In genomic region chr14:55053018-55053417, GRCh38 we compare ENCODE assay signal across 9 cellular contexts. TPM values are rescaled to one million over a fixed set of nuclear protein-coding genes. Genes with fewer than 3 reads are reported as not detected.
DNase-seq lines count a peak whose midpoint lies in the region; ATAC-seq and TF ChIP-seq lines count a peak whose summit lies in the region.
"Had no signal": no experiment of that assay in that cellular context is flagged by ENCODE, and none has a peak within 500 bp of the region (broad histone marks: within the 10 kb centered on the region; RNA-seq: fewer than 3 reads in every experiment).

No MANE protein-coding gene starts in this region.

- no peaks in the 10 kb centered on the region for H3K9me2 ChIP-seq in OCI-LY7 (ENCODE audit: insufficient read depth, low read length)

- peaks cover 0 to 1% of the 10 kb centered on the region in 2 donors for H3K27me3 Mint-ChIP-seq in CD8-positive, alpha-beta memory T cell
- peaks cover 22% of the 10 kb centered on the region for H3K27me3 Mint-ChIP-seq in endothelial cell (ENCODE audit: unreplicated experiment)
- no peaks in the 10 kb centered on the region for H3K27me3 Mint-ChIP-seq in osteocyte (ENCODE audit: unreplicated experiment)

- peak overlapping the region; percentile 100 for H3K27ac ChIP-seq in CD8-positive, alpha-beta memory T cell (ENCODE audit: low read depth, low read length)
- H3K27ac ChIP-seq in OCI-LY7 (ENCODE audit: low read depth, low read length, poor library complexity, severe bottlenecking), result no peak overlapping the region

- peak overlapping the region; percentile 87 for H3K4me2 ChIP-seq in OCI-LY7 (ENCODE audit: low read length)

- no peaks in the 10 kb centered on the region for H3K9me3 ChIP-seq in CD8-positive, alpha-beta memory T cell (ENCODE audit: low read length)
- no peaks in the 10 kb centered on the region for H3K9me3 ChIP-seq in OCI-LY7 (ENCODE audit: low read length)

- H3K4me1 ChIP-seq in CD8-positive, alpha-beta memory T cell (ENCODE audit: insufficient read depth, low read length), result peaks cover 33% of the 10 kb centered on the region
- H3K4me1 ChIP-seq in OCI-LY7 (ENCODE audit: insufficient read depth, low read length, poor library complexity, severe bottlenecking), result peaks cover 20% of the 10 kb centered on the region

- no peak for ATAC-seq in left colon
- ATAC-seq in omental fat pad (ENCODE audit: low FRiP score), result no peak

- no peak for DNase-seq in CD8-positive, alpha-beta memory T cell
- no peak for DNase-seq in OCI-LY7 (ENCODE audit: low spot score)
- DNase-seq in endothelial cell (ENCODE audit: low spot score), result no peak
- DNase-seq in osteocyte (ENCODE audit: extremely low spot score, unreplicated experiment), result no peak
- DNase-seq in stimulated activated CD4-positive, alpha-beta T cell treated with anti-CD3 and anti-CD28 coated beads, Interleukin-2, amount 100 ng/mL, for 48 hours, result no peak
- DNase-seq in activated CD8-positive, alpha-beta memory T cell treated with anti-CD3 and anti-CD28 coated beads, Interleukin-2, amount 50 U/mL, for 4 hours, result no peak
- no peak for DNase-seq in left colon
- no peak for DNase-seq in omental fat pad (ENCODE audit: low spot score)
- DNase-seq: KBM-7 had no signal

- H3K36me3 Mint-ChIP-seq in CD8-positive, alpha-beta memory T cell, result peaks cover 0 to 42% (median 4%) of the 10 kb centered on the region in 3 donors
- peaks cover 12% of the 10 kb centered on the region for H3K36me3 Mint-ChIP-seq in endothelial cell (ENCODE audit: low read depth, unreplicated experiment)
- peaks cover 18% of the 10 kb centered on the region for H3K36me3 Mint-ChIP-seq in osteocyte (ENCODE audit: unreplicated experiment)

- H4K20me1 ChIP-seq in OCI-LY7 (ENCODE audit: insufficient read depth, low read length), result peaks cover 29% of the 10 kb centered on the region

- H3K27ac Mint-ChIP-seq in CD8-positive, alpha-beta memory T cell, result peak overlapping the region; percentile 93 to 100 (median 99)
- H3K27ac Mint-ChIP-seq in endothelial cell (ENCODE audit: unreplicated experiment) (peak overlapping the region; percentile 99), osteocyte (ENCODE audit: unreplicated experiment) (peak overlapping the region; percentile 98)

- H3K4me1 Mint-ChIP-seq in CD8-positive, alpha-beta memory T cell, result peaks cover 48 to 59% (median 58%) of the 10 kb centered on the region in 3 donors
- H3K4me1 Mint-ChIP-seq in endothelial cell (ENCODE audit: unreplicated experiment) (peaks cover 39% of the 10 kb centered on the region), osteocyte (ENCODE audit: unreplicated experiment) (peaks cover 29% of the 10 kb centered on the region)

- TF ChIP-seq CTCF in OCI-LY7 (conservative IDR thresholded peaks at IDR 0.05; ENCODE audit: low read length) (no peak), endothelial cell (IDR thresholded peaks at IDR 0.05; ENCODE audit: unreplicated experiment) (no peak), osteocyte (IDR thresholded peaks at IDR 0.05) (no peak), omental fat pad (IDR thresholded peaks at IDR 0.05) (no peak)

- intact Hi-C loops in OCI-LY7 (cut with micrococcal nuclease; ENCODE audit: unreplicated experiment) (loop anchor here (10.0 kb wide), 1 partner anchor 222 kb away; the partner anchor contains the start of gene FBXO34), left colon (cut with DNase I, micrococcal nuclease) (no loop called here)

- H3K27me3 ChIP-seq in CD8-positive, alpha-beta memory T cell (ENCODE audit: insufficient read depth, low read length, poor library complexity, severe bottlenecking), result no peaks in the 10 kb centered on the region

- no TSS peak for BruUV-seq in OCI-LY7 (replicated peaks; lab: Mats Ljungman, UMichigan)

- H3K79me2 ChIP-seq in OCI-LY7 (ENCODE audit: insufficient read depth, low read depth, low read length), result peaks cover 65% of the 10 kb centered on the region

- no peak overlapping the region for H3K4me3 ChIP-seq in CD8-positive, alpha-beta memory T cell (ENCODE audit: low read length)
- peak overlapping the region; percentile 95 for H3K4me3 ChIP-seq in OCI-LY7 (ENCODE audit: low read depth, low read length, poor library complexity, severe bottlenecking)

- no peaks in the 10 kb centered on the region for H3K9me3 Mint-ChIP-seq in CD8-positive, alpha-beta memory T cell
- H3K9me3 Mint-ChIP-seq in endothelial cell (ENCODE audit: unreplicated experiment) (no peaks in the 10 kb centered on the region), osteocyte (ENCODE audit: unreplicated experiment) (no peaks in the 10 kb centered on the region)

- POLR2A ChIA-PET in CD8-positive, alpha-beta memory T cell (lab: Charles Lee), result interaction anchor here (1.4 to 2.4 kb wide), 2 partner anchors 26 to 50 kb away, joined by 4 to 18 read pairs; partner anchors contain the start of gene SOCS4
- POLR2A ChIA-PET in OCI-LY7 (lab: Charles Lee), result interaction anchor here (0.5 to 1.9 kb wide), 8 partner anchors 13 to 139 kb away, joined by 3 to 12 read pairs (median 3); partner anchors contain the start of gene DLGAP5

- H3K36me3 ChIP-seq in CD8-positive, alpha-beta memory T cell (ENCODE audit: insufficient read depth, low read length), result no peaks in the 10 kb centered on the region
- peaks cover 54% of the 10 kb centered on the region for H3K36me3 ChIP-seq in OCI-LY7 (ENCODE audit: insufficient read depth, low read length)

- CTCF ChIA-PET in CD8-positive, alpha-beta memory T cell (lab: Charles Lee), result interaction anchor here (0.6 to 0.7 kb wide), 2 partner anchors 9 to 27 kb away, joined by 3 read pairs; partner anchors contain the start of gene WDHD1
- CTCF ChIA-PET in OCI-LY7 (lab: Charles Lee; ENCODE audit: unreplicated experiment), result no interaction called here

- peak overlapping the region; percentile 83 to 95 (median 92) for H3K4me3 Mint-ChIP-seq in CD8-positive, alpha-beta memory T cell
- peak overlapping the region; percentile 98 for H3K4me3 Mint-ChIP-seq in endothelial cell (ENCODE audit: unreplicated experiment)
- peak overlapping the region; percentile 90 for H3K4me3 Mint-ChIP-seq in osteocyte (ENCODE audit: unreplicated experiment)

- H2AFZ ChIP-seq in OCI-LY7 (ENCODE audit: low read length), result no peak overlapping the region

RNA-seq across cellular contexts. Expression of gene MAPK1IP1L, which starts 1.6 kb away (rescaled TPM):
- 100 to 1,000 TPM; 104 to 106 TPM for total RNA-seq in CD8-positive, alpha-beta memory T cell
- polyA plus RNA-seq in CD8-positive, alpha-beta memory T cell, result 86.8 TPM
- 24.6 and 27.9 TPM in 2 replicates for total RNA-seq in OCI-LY7 (2014; rRNA removed; shearing (Covaris generic))
- total RNA-seq in OCI-LY7 (2022), result 92.2 and 94.8 TPM in 2 replicates
- total RNA-seq in endothelial cell (ENCODE audit: unreplicated experiment), result 106 TPM
- 85.7 and 102 TPM in 2 replicates for total RNA-seq in osteocyte
- 10 to 100 TPM; 69.7 to 71.7 TPM for total RNA-seq in left colon
- 10 to 100 TPM; 32.5 to 81.3 (median 68.8) TPM for total RNA-seq in omental fat pad

RNA-seq across cellular contexts. Expression of gene SOCS4, which starts 26.0 kb away (rescaled TPM):
- 10 to 100 TPM; 38.0 to 44.8 TPM for total RNA-seq in CD8-positive, alpha-beta memory T cell
- polyA plus RNA-seq in CD8-positive, alpha-beta memory T cell, result 2.3 TPM
- 18.5 and 23.0 TPM in 2 replicates for total RNA-seq in OCI-LY7 (2014; rRNA removed; shearing (Covaris generic))
- total RNA-seq in OCI-LY7 (2022) (33.4 and 37.3 TPM in 2 replicates), endothelial cell (ENCODE audit: unreplicated experiment) (23.7 TPM), osteocyte (20.1 and 21.8 TPM in 2 replicates), left colon (10 to 100 TPM; 17.3 to 20.0 TPM), omental fat pad (10 to 100 TPM; 15.9 to 25.5 (median 21.2) TPM)

RNA-seq across cellular contexts. Expression of gene WDHD1, which starts 26.1 kb away (rescaled TPM):
- 10 to 100 TPM; 56.3 to 56.6 TPM for total RNA-seq in CD8-positive, alpha-beta memory T cell
- 3.1 TPM for polyA plus RNA-seq in CD8-positive, alpha-beta memory T cell
- total RNA-seq in OCI-LY7 (2014; rRNA removed; shearing (Covaris generic)), result 33.5 and 42.6 TPM in 2 replicates
- total RNA-seq in OCI-LY7 (2022), result 56.3 and 60.3 TPM in 2 replicates
- total RNA-seq in endothelial cell (ENCODE audit: unreplicated experiment), result 15.0 TPM
- total RNA-seq in osteocyte, result 7.0 and 8.0 TPM in 2 replicates
- 1 to 10 TPM; 2.8 to 4.1 TPM for total RNA-seq in left colon
- 1 to 10 TPM; 1.4 to 2.0 (median 1.6) TPM for total RNA-seq in omental fat pad
